Comparison of ENCODE assay signal across 8 cellular contexts in the genomic region with DNA sequence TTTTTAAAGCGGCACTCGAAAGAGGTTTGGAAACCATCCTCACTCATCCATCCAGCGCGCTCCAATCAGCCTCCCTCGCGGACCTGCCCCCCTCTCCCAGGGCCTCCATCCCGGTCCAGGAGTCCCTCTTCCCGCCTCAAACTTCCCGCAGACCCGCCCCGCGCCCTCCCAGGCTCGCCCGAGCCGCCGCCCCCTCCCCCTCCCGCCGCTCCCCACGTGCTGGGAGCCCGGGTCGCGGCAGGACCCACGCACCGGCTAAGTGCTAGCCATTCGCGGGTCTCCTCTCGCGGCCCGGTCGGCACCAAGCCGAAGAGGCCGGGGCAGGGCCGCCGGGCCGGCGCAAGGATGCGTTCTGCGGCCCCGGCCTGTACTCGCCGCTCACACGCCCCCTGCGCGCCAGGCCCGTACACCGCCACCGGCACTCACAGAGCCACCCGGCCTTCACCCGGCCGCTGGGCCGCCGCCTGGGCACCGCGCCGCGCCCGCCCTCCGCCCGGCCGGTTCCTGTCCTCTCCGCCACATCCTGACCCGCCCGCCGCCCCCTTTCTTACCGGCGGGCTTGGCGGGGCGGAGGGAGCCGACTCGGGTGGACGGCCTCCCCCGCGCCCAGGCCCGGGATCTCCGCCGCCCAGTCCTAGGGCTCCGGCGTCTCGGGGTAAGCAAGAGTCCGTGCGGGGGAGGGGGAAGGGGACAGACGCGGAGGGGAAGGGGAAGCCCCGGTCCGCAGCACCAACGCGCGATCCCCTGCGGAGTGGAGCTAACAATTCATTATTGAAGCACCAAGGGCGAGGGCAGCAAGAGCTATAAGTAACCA. TPM values are rescaled to one million over a fixed set of nuclear protein-coding genes. Genes with fewer than 3 reads are reported as not detected.
DNase-seq lines count a peak whose midpoint lies in the region; ATAC-seq and TF ChIP-seq lines count a peak whose summit lies in the region.

No MANE protein-coding gene starts in this region.

- peaks cover 55% of the 10 kb centered on the region for H3K36me3 ChIP-seq in SJSA1

- CTCF ChIA-PET in CD4-positive, alpha-beta T cell (lab: Charles Lee) = no interaction called here

- no peaks in the 10 kb centered on the region for H3K9me3 ChIP-seq in CD4-positive, alpha-beta T cell (ENCODE audit: control insufficient read depth, low read length)
- no peaks in the 10 kb centered on the region for H3K9me3 ChIP-seq in SJSA1 (replicated peaks)

- peaks cover 4% of the 10 kb centered on the region; the same call in 1 of the 2 replicates for H3K4me1 ChIP-seq in SJSA1 (replicated peaks)

- peaks cover 80% of the 10 kb centered on the region for H3K36me3 Mint-ChIP-seq in CD4-positive, alpha-beta T cell (ENCODE audit: low read depth)
- H3K36me3 Mint-ChIP-seq in progenitor cell of endocrine pancreas (ENCODE audit: insufficient read depth) = peaks cover 7% of the 10 kb centered on the region

- peak overlapping the region; percentile 97 for H3K27ac Mint-ChIP-seq in CD4-positive, alpha-beta T cell
- H3K27ac Mint-ChIP-seq in progenitor cell of endocrine pancreas = peak overlapping the region; percentile 100

- POLR2A ChIA-PET in CD4-positive, alpha-beta T cell (lab: Charles Lee) = interaction anchor here (0.8 to 6.2 kb wide), 23 partner anchors 8 to 1974 kb away, joined by 3 to 109 read pairs (median 12); a partner anchor contains a TSS

- DNase-seq in CD4-positive, alpha-beta T cell = peak in 8 of 10 experiments; percentile 11 to 44 (median 28)
- peak; percentile 73 to 80 for DNase-seq in SJSA1 (ENCODE audit: low read depth in 1 of 2, low spot score in 2 of 2)
- peak; percentile 39 for DNase-seq in amniotic stem cell (lab: John Stamatoyannopoulos, UW)
- peak; percentile 78 for DNase-seq in left cardiac atrium
- DNase-seq in progenitor cell of endocrine pancreas (ENCODE audit: low spot score, unreplicated experiment) = peak; percentile 56
- DNase-seq in KG1 (lab: John Stamatoyannopoulos, UW) = no peak

- no peaks in the 10 kb centered on the region for H3K9me3 Mint-ChIP-seq in CD4-positive, alpha-beta T cell
- no peaks in the 10 kb centered on the region for H3K9me3 Mint-ChIP-seq in progenitor cell of endocrine pancreas (ENCODE audit: low read depth)

- intact Hi-C loops in CD4-positive, alpha-beta T cell (cut with DNase I, micrococcal nuclease) = loop anchor here (2.0 to 5.0 kb wide), 5 partner anchors 21 to 1974 kb away; a partner anchor contains a TSS
- intact Hi-C loops in left cardiac atrium (cut with DNase I) = no loop called here

- H3K27me3 ChIP-seq in CD4-positive, alpha-beta T cell (ENCODE audit: control insufficient read depth, insufficient read depth, low read length) = no peaks in the 10 kb centered on the region
- H3K27me3 ChIP-seq in SJSA1 (replicated peaks) = no peaks in the 10 kb centered on the region

- no peaks in the 10 kb centered on the region for H3K27me3 Mint-ChIP-seq in CD4-positive, alpha-beta T cell
- H3K27me3 Mint-ChIP-seq in progenitor cell of endocrine pancreas = no peaks in the 10 kb centered on the region

- H3K4me3 ChIP-seq in SJSA1 = peak overlapping the region; percentile 78

- H3K4me3 Mint-ChIP-seq in CD4-positive, alpha-beta T cell = peak overlapping the region; percentile 99
- peak overlapping the region; percentile 96 for H3K4me3 Mint-ChIP-seq in progenitor cell of endocrine pancreas (ENCODE audit: low read depth)

- H3K27ac ChIP-seq in CD4-positive, alpha-beta T cell (ENCODE audit: low read depth, low read length) = peak overlapping the region; percentile 100
- peak overlapping the region; percentile 99 for H3K27ac ChIP-seq in SJSA1

- peak; percentile 1 for ATAC-seq in CD4-positive, alpha-beta T cell (ENCODE audit: poor library complexity)
- ATAC-seq in GM19438 (IDR thresholded peaks at IDR 0.05; ENCODE audit: low read depth, unreplicated experiment) (peak; percentile 30), HG03520 (IDR thresholded peaks at IDR 0.05; ENCODE audit: unreplicated experiment) (peak; percentile 21), left cardiac atrium (peak; percentile 33 to 51)

- peaks cover 68% of the 10 kb centered on the region for H3K4me1 Mint-ChIP-seq in CD4-positive, alpha-beta T cell (ENCODE audit: low read depth)
- peaks cover 20% of the 10 kb centered on the region for H3K4me1 Mint-ChIP-seq in progenitor cell of endocrine pancreas (ENCODE audit: low read depth)

- TF ChIP-seq CTCF in CD4-positive, alpha-beta T cell (IDR thresholded peaks at IDR 0.05) = no peak
- TF ChIP-seq CTCF in progenitor cell of endocrine pancreas (IDR thresholded peaks at IDR 0.05; ENCODE audit: unreplicated experiment) = no peak

RNA-seq across cellular contexts. Expression of a gene that starts 0.6 kb away (rescaled TPM):
- 100 to 1,000 TPM; 217 to 228 TPM for total RNA-seq in CD4-positive, alpha-beta T cell
- total RNA-seq in SJSA1 (2014; rRNA removed; shearing (Covaris generic)) = 27.3 and 61.0 TPM in 2 replicates
- total RNA-seq in left cardiac atrium (10 to 100 TPM; 15.0 to 24.8 TPM), progenitor cell of endocrine pancreas (61.0 and 62.7 TPM in 2 replicates)

Comparison
In these comparisons a context has a peak if more than half of its experiments do, and no peak if none do; other contexts are left out.
1. intact Hi-C loops: an anchor here in CD4-positive, alpha-beta T cell (2.0 to 5.0 kb wide); none called in left cardiac atrium.